4 cellular contexts compared by ENCODE assay signal in the genomic region with DNA sequence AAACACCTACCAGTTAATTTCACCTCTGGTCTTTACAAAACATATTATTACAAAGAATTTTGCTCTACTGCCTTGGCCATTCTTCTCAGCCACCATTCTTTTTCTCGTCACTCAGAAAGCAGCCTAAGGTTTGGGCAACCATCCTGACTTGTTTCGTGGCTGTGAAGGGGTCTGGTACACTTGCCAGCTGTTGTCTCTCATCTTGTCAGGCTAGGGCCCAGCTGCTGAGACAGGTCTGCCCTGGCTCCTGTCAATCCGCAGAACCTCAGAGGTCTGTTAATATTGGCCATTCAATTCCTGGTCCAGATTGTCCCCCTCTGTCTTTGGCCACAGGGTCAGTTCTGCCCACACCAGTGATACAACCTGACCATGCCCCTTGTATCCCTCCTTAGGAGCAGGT.
"Had no signal": no experiment of that assay in that cellular context is flagged by ENCODE, and none has a peak within 500 bp of the region (broad histone marks: within the 10 kb centered on the region; RNA-seq: fewer than 3 reads in every experiment).

No MANE protein-coding gene starts in this region.

- H3K27ac Mint-ChIP-seq: GM23338 had no signal

- H2AFZ ChIP-seq: GM23338 had no signal

- H3K4me3 Mint-ChIP-seq: GM23338, H9 had no signal

- ATAC-seq: GM23338 had no signal

- DNase-seq: H9, HCEC 1CT, IMR-90 had no signal

- H3K4me3 ChIP-seq: GM23338 had no signal

- H3K4me2 ChIP-seq: GM23338 had no signal

- H3K9me3 Mint-ChIP-seq: GM23338 had no signal
